Comparison of ENCODE assay signal across 21 cellular contexts in the genomic region with DNA sequence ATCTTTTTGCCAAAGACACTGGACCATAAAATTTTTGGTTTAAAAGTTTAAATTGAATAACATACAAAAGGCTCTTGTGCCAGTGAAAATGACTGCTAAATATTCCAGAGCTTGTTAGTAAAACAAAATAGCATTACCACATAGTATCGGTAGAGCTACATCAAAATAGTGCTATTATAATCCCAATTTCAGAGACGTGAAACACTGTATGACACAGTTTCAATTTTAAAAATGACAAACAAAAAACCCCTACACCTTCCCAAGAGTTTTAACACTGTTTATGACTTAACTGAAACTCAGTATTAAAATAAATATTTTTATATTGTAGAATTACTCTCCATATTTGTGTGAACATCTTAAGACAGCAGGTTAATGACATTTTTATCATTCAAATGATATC.
A peak's percentile ranks its signal among the peaks of the same experiment; 100 is the strongest.
DNase-seq lines count a peak whose midpoint lies in the region; ATAC-seq, FAIRE-seq and TF ChIP-seq lines count a peak whose summit lies in the region.
"Had no signal": no experiment of that assay in that cellular context is flagged by ENCODE, and none has a peak within 500 bp of the region (broad histone marks: within the 10 kb centered on the region; RNA-seq: fewer than 3 reads in every experiment).

No MANE protein-coding gene starts in this region.

- FAIRE-seq in A204.1 (lab: Jason Lieb, UNC) (peak; percentile 11), TTC549 (lab: Jason Lieb, UNC) (peak; percentile 15)
- FAIRE-seq: HTR-8/SVneo had no signal

- H3K27me3 ChIP-seq in KMS-11 (ENCODE audit: insufficient read depth, low read depth): no peaks in the 10 kb centered on the region
- H3K27me3 ChIP-seq: BE2C had no signal

- no peak overlapping the region for H3K9ac ChIP-seq in KMS-11

- H3K27ac Mint-ChIP-seq in stimulated activated effector memory CD8-positive, alpha-beta T cell treated with anti-CD3 and anti-CD28 coated beads, Interleukin-12 subunit alpha, Interleukin-12 subunit beta, amount 100 ng/mL, for 72 hours: peak overlapping the region; percentile 8
- H3K27ac Mint-ChIP-seq: CD4-positive, CD25-positive, alpha-beta regulatory T cell; CD8-positive, alpha-beta memory T cell had no signal

- no peaks in the 10 kb centered on the region for H3K9me3 Mint-ChIP-seq in stimulated activated effector memory CD8-positive, alpha-beta T cell treated with anti-CD3 and anti-CD28 coated beads, Interleukin-12 subunit alpha, Interleukin-12 subunit beta, amount 100 ng/mL, for 72 hours
- H3K9me3 Mint-ChIP-seq: CD4-positive, CD25-positive, alpha-beta regulatory T cell; CD8-positive, alpha-beta memory T cell had no signal

- no peak for DNase-seq in stimulated activated effector memory CD8-positive, alpha-beta T cell treated with anti-CD3 and anti-CD28 coated beads, Interleukin-12 subunit alpha, Interleukin-12 subunit beta, amount 100 ng/mL, for 72 hours (ENCODE audit: low spot score in 2 of 2)
- no peak for DNase-seq in kidney tubule cell (ENCODE audit: low spot score)
- DNase-seq in SKM-1 (lab: John Stamatoyannopoulos, UW; ENCODE audit: unreplicated experiment): no peak
- DNase-seq in NCI-H1105 (lab: John Stamatoyannopoulos, UW): no peak
- DNase-seq: 8988T; BE2C; C1 segment of cervical spinal cord; CD4-positive, CD25-positive, alpha-beta regulatory T cell; CD8-positive, alpha-beta memory T cell; COR-L47; DMS 273 treated with DMSO at 0.1 percent for 48 hours; DMS53; DND-41; EL; GM23248; HCEC 1CT; IMR-90 had no signal

- peaks cover 19% of the 10 kb centered on the region for H3K36me3 Mint-ChIP-seq in stimulated activated effector memory CD8-positive, alpha-beta T cell treated with anti-CD3 and anti-CD28 coated beads, Interleukin-12 subunit alpha, Interleukin-12 subunit beta, amount 100 ng/mL, for 72 hours

- peaks cover 13% of the 10 kb centered on the region; the same call in 1 of the 2 replicates for H4K20me1 ChIP-seq in KMS-11 (ENCODE audit: insufficient read depth)

- peaks cover 80% of the 10 kb centered on the region for H3K4me1 ChIP-seq in KMS-11 (ENCODE audit: low read depth, poor library complexity, severe bottlenecking)

- no peak for ATAC-seq in stimulated activated effector memory CD8-positive, alpha-beta T cell treated with anti-CD3 and anti-CD28 coated beads, Interleukin-12 subunit alpha, Interleukin-12 subunit beta, amount 100 ng/mL, for 72 hours

- no peak overlapping the region for H2AFZ ChIP-seq in KMS-11 (ENCODE audit: low read depth)
- H2AFZ ChIP-seq: GM23248 had no signal

- peaks cover 19% of the 10 kb centered on the region for H3K4me1 Mint-ChIP-seq in stimulated activated effector memory CD8-positive, alpha-beta T cell treated with anti-CD3 and anti-CD28 coated beads, Interleukin-12 subunit alpha, Interleukin-12 subunit beta, amount 100 ng/mL, for 72 hours

- H3K4me2 ChIP-seq in KMS-11: peak overlapping the region; percentile 33

- H3K4me3 ChIP-seq in KMS-11 (IDR thresholded peaks at IDR 0.05; ENCODE audit: insufficient read depth, low read depth, low read length): no peak overlapping the region
- H3K4me3 ChIP-seq: GM23248 had no signal

- TF ChIP-seq CTCF in KMS-11 (conservative IDR thresholded peaks at IDR 0.05; ENCODE audit: low read depth, low read length): no peak

- H3K27ac ChIP-seq in KMS-11: no peak overlapping the region
- H3K27ac ChIP-seq: GM23248 had no signal

- peaks cover 34% of the 10 kb centered on the region; the same call in 1 of the 2 replicates for H3K79me2 ChIP-seq in KMS-11 (ENCODE audit: insufficient read depth, low read depth)

- H3K36me3 ChIP-seq in KMS-11 (ENCODE audit: insufficient read depth): no peaks in the 10 kb centered on the region; the same call in 1 of the 2 replicates

- H3K4me3 Mint-ChIP-seq in stimulated activated effector memory CD8-positive, alpha-beta T cell treated with anti-CD3 and anti-CD28 coated beads, Interleukin-12 subunit alpha, Interleukin-12 subunit beta, amount 100 ng/mL, for 72 hours: no peak overlapping the region
- H3K4me3 Mint-ChIP-seq: CD8-positive, alpha-beta memory T cell had no signal
